1 cellular context compared by ENCODE assay signal in the genomic region with DNA sequence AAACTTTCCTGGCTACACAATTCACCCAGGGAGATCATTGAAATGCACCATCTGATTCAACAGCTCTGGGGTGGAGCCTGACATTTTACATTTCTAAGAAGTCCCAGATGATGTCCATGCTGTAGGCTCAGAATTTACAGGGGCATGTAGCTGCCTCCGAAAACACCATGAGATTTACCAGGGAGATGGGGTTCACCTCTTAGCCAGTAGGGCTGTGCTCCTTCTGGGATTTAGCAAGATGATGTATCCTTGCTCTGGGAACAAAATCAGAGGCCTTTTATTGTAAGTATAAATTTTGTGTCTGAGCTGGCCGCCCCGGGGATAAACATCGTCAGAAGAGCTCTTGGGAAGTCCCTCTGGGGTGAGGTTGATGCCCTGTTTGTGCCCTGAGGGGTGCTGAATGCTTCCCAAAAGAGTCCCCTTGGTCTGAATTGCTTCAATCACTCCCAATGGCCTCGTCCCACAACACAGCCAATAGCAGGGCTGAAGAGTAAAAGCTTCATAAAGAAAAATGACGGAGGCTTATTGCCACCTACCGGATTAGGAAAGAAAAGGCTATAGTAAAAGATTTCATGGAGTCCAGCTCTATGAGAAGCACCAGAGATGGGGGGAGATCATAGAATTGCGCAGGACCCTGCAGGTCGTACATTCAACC.
TF ChIP-seq lines count a peak whose summit lies in the region.

No MANE protein-coding gene starts in this region.

TF ChIP-seq in H1, 55 proteins besides CTCF, POLR2A, EP300 and RAD21:
- no peak for TF ChIP-seq BCL11A (IDR thresholded peaks at IDR 0.05; ENCODE audit: low read depth in 2 of 2, low read length in 2 of 2)
- TF ChIP-seq YY1 (IDR thresholded peaks at IDR 0.05; ENCODE audit: low read depth, low read length), result 0 out of 2 replicates have a peak, but pooled peaks have one; percentile 31
